In the genomic region with DNA sequence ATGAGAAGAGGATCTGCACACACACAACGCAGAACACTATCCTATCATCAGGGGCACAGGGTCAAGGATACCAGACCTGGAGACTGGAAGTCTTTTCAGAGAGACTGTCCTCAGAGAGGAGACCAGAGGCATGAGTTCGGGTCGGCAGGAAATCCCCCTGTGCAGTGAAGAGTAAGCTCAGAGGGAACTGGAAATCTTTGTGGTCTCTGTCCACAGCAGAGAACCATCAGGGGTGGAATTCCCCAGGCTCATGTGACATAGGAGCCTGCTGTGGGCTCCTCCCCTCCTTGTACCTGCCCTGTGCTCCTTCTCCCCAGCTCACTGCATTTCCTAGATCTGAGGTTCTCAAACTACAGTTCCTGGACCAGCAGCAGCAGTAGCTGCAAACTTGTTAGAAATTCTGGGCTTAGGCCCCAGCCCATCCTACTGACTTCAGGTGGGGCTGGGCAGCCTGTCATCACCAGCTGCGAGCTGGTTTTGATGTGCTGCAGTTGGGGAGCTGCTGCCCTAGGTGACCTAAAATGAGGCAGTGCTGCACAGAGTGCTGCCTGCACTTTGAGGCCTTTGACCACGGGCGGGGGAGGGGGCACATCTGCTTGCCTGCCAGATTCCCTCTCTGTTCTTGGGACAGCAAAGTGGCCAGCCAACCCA, we compare ENCODE assay signal across 8 cellular contexts.
A peak's percentile ranks its signal among the peaks of the same experiment; 100 is the strongest.
DNase-seq lines count a peak whose midpoint lies in the region; ATAC-seq and TF ChIP-seq lines count a peak whose summit lies in the region.

No MANE protein-coding gene starts in this region.

- peaks cover under 1 to 38% (median 9%) of the 10 kb centered on the region in 11 experiments; a peak in 18 of 22 replicates for H3K36me3 ChIP-seq in BLaER1 treated with 17β-estradiol and CSF1 and Interleukin-3, amounts not matched to agents 10 nM and 100 nM

- H3K4me1 ChIP-seq in BLaER1 treated with 17β-estradiol and CSF1 and Interleukin-3, amounts not matched to agents 10 nM and 100 nM, result peaks cover 46 to 70% (median 57%) of the 10 kb centered on the region in 10 experiments

- peak overlapping the region in 10 of 11 experiments; percentile 10 to 99 (median 95); a peak in 18 of 22 replicates for H3K9ac ChIP-seq in BLaER1 treated with 17β-estradiol and CSF1 and Interleukin-3, amounts not matched to agents 10 nM and 100 nM

- no peaks in the 10 kb centered on the region for H3K27me3 ChIP-seq in BLaER1 treated with 17β-estradiol and CSF1 and Interleukin-3, amounts not matched to agents 10 nM and 100 nM

- TF ChIP-seq POLR2A in GM19193 (IDR thresholded peaks at IDR 0.05; ENCODE audit: extremely low read depth, insufficient read depth, insufficient read length), result peak; percentile 65

- H3K27ac ChIP-seq in BLaER1 treated with 17β-estradiol and CSF1 and Interleukin-3, amounts not matched to agents 10 nM and 100 nM, result peak overlapping the region in 10 of 11 experiments; percentile 16 to 52 (median 44); a peak in 16 of 22 replicates

- DNase-seq in activated CD4-positive, CD25-positive, alpha-beta regulatory T cell treated with anti-CD3 and anti-CD28 coated beads, Interleukin-2, amount 50 U/mL, for 72 hours, result peak; percentile 44
- DNase-seq in glomerular visceral epithelial cell (ENCODE audit: extremely low spot score) (peak; percentile 80), OCI-M2 (lab: John Stamatoyannopoulos, UW; ENCODE audit: unreplicated experiment) (no peak), cortex of kidney (lab: John Stamatoyannopoulos, UW) (no peak)
- DNase-seq in stimulated activated naive CD4-positive, alpha-beta T cell treated with Interleukin-2 at 50 U/mL for 16 hours (lab: John Stamatoyannopoulos, UW), result peak; percentile 50

- H4K20me1 ChIP-seq in BLaER1 treated with 17β-estradiol and CSF1 and Interleukin-3, amounts not matched to agents 10 nM and 100 nM, result peaks cover 49 to 72% (median 61%) of the 10 kb centered on the region in 11 experiments; a peak in 20 of 22 replicates

- H3K4me2 ChIP-seq in BLaER1 treated with 17β-estradiol and CSF1 and Interleukin-3, amounts not matched to agents 10 nM and 100 nM, result peak overlapping the region; percentile 87 to 100 (median 98)

- peak overlapping the region; percentile 1 to 100 (median 98); a peak in 13 of 20 replicates for H3K4me3 ChIP-seq in BLaER1 treated with 17β-estradiol and CSF1 and Interleukin-3, amounts not matched to agents 10 nM and 100 nM

- H3K9me3 ChIP-seq in BLaER1 treated with 17β-estradiol and CSF1 and Interleukin-3, amounts not matched to agents 10 nM and 100 nM (replicated peaks in 1 of 11), result no peaks in the 10 kb centered on the region

- peak; percentile 60 for ATAC-seq in HG03196 (IDR thresholded peaks at IDR 0.05; ENCODE audit: unreplicated experiment)

Comparison
In these comparisons a context has a peak if more than half of its experiments do, and no peak if none do; other contexts are left out.
1. DNase-seq: peak in activated CD4-positive, CD25-positive, alpha-beta regulatory T cell treated with anti-CD3 and anti-CD28 coated beads, Interleukin-2, amount 50 U/mL, for 72 hours (single experiment), glomerular visceral epithelial cell (single experiment) and stimulated activated naive CD4-positive, alpha-beta T cell treated with Interleukin-2 at 50 U/mL for 16 hours (single experiment); none in OCI-M2 (single experiment) and cortex of kidney (single experiment).